8 cellular contexts compared by ENCODE assay signal in the genomic region with DNA sequence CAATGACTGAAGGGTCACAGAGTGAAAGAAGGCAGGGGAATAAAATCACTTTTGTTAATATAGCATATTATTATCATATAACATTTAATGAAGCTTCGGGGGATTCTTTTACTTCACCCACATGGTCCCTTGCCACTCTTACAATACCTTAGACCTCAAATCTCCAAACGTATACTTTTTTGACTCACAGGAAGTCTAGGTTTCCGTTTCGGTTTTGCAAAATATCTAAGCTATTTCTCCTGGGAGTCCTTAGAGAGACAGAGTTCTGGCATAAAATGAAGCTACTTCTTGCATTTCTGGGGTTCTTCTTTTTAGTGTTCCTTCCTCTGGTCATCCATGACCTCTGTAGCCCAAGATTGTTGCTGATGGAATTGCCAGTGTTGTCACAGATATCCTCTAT.
A peak's percentile ranks its signal among the peaks of the same experiment; 100 is the strongest.
DNase-seq lines count a peak whose midpoint lies in the region; ATAC-seq and TF ChIP-seq lines count a peak whose summit lies in the region.

No MANE protein-coding gene starts in this region.

- H3K9me3 Mint-ChIP-seq in activated CD8-positive, alpha-beta T cell treated with anti-CD3 and anti-CD28 coated beads for 36 hours: no peaks in the 10 kb centered on the region

- H3K4me3 Mint-ChIP-seq in activated CD8-positive, alpha-beta T cell treated with anti-CD3 and anti-CD28 coated beads for 36 hours: peak overlapping the region; percentile 51

- ATAC-seq in GM19455 (IDR thresholded peaks at IDR 0.05; ENCODE audit: unreplicated experiment) (peak; percentile 98), HG03095 (IDR thresholded peaks at IDR 0.05; ENCODE audit: unreplicated experiment) (peak; percentile 96)
- peak; percentile 77 for ATAC-seq in activated CD8-positive, alpha-beta T cell treated with anti-CD3 and anti-CD28 coated beads for 36 hours

- POLR2A ChIA-PET in activated CD8-positive, alpha-beta T cell treated with anti-CD3 and anti-CD28 coated beads for 36 hours (lab: Charles Lee): no interaction called here

- intact Hi-C loops in activated CD8-positive, alpha-beta T cell treated with anti-CD3 and anti-CD28 coated beads for 36 hours (cut with micrococcal nuclease): no loop called here

- H3K36me3 Mint-ChIP-seq in activated CD8-positive, alpha-beta T cell treated with anti-CD3 and anti-CD28 coated beads for 36 hours (ENCODE audit: low read depth): no peaks in the 10 kb centered on the region

- no peak overlapping the region for H3K4me3 ChIP-seq in GM12865 (ENCODE audit: low read depth, low read length)

- no peak overlapping the region for H3K27ac Mint-ChIP-seq in activated CD8-positive, alpha-beta T cell treated with anti-CD3 and anti-CD28 coated beads for 36 hours

- TF ChIP-seq CTCF in GM12865 (IDR thresholded peaks at IDR 0.05; ENCODE audit: insufficient read depth, low read depth, low read length, missing control alignments): no peak
- TF ChIP-seq CTCF in activated CD8-positive, alpha-beta T cell treated with anti-CD3 and anti-CD28 coated beads for 36 hours (IDR thresholded peaks at IDR 0.05): no peak

- H3K27me3 Mint-ChIP-seq in activated CD8-positive, alpha-beta T cell treated with anti-CD3 and anti-CD28 coated beads for 36 hours: peaks cover 11% of the 10 kb centered on the region

- peaks cover 16% of the 10 kb centered on the region for H3K4me1 Mint-ChIP-seq in activated CD8-positive, alpha-beta T cell treated with anti-CD3 and anti-CD28 coated beads for 36 hours (ENCODE audit: low read depth)

- CTCF ChIA-PET in activated CD8-positive, alpha-beta T cell treated with anti-CD3 and anti-CD28 coated beads for 36 hours (lab: Charles Lee): interaction anchor here (0.7 kb wide), 1 partner anchor 155 kb away, joined by 3 read pairs; no protein-coding TSS in a partner anchor

- DNase-seq in GM12865 (ENCODE audit: low read depth) (peak; percentile 31), NCI-H2227 (lab: John Stamatoyannopoulos, UW; ENCODE audit: unreplicated experiment) (no peak), DMS79 treated with DMSO at 0.1 percent for 48 hours (lab: John Stamatoyannopoulos, UW) (no peak), NCI-H748 treated with DMSO at 0.1 percent for 48 hours (lab: John Stamatoyannopoulos, UW) (no peak), COLO668 (lab: John Stamatoyannopoulos, UW; ENCODE audit: unreplicated experiment) (no peak)
- DNase-seq in activated CD8-positive, alpha-beta T cell treated with anti-CD3 and anti-CD28 coated beads for 36 hours: no peak
